ENCODE assay signal across 8 cellular contexts in the genomic region with DNA sequence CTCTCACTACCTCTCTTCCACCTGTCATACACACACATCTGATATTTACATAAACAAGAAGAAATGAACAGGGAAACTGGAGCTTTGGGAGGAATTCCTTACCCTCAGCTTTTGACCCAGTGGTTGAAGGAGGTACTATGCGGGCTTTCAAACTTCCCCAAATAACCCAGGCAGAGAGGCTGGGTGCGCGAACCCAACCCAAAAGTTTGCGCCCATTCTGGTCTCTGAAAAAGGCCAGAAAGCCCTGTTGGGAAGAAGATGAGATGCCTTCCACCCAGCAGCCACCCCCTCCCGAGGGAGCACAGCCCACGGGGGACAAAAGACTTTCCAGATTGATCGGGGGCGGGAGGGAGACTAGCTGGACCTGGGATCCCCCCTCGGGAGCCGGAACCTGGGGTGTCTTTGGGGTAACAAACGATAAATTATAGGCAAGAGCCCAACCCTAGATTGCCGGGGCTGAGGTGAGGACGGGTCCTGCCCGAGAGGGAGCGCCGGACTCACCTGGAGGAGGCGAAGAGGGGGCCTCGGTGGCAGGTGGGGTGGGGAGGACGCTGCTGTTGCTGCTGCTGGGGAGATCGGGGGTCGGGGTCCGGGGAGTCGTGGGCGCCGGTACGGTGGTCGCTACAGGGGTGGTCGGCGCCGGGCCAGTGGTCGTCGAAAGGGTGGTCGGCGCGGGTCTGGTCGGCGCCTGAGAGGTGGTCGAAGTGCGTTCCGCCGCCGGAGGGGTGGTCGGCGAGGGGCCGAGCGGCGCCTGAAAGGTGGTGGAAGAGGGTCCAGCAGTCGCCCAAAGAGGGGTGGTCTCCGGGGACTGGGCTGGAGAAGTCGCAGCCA. TPM values are rescaled to one million over a fixed set of nuclear protein-coding genes. Genes with fewer than 3 reads are reported as not detected.
DNase-seq lines count a peak whose midpoint lies in the region; ATAC-seq, FAIRE-seq and TF ChIP-seq lines count a peak whose summit lies in the region.

No MANE protein-coding gene starts in this region.

- peak; percentile 36 for FAIRE-seq in GM12892 (lab: Jason Lieb, UNC)

- H3K27me3 ChIP-seq in OCI-LY3 (ENCODE audit: low read depth, low read length): no peaks in the 10 kb centered on the region

- H3K4me1 Mint-ChIP-seq in immature natural killer cell: peaks cover 44 to 52% of the 10 kb centered on the region in 2 donors

- no peaks in the 10 kb centered on the region for H3K9me3 ChIP-seq in OCI-LY3 (ENCODE audit: insufficient read depth, low read length)

- peak overlapping the region; percentile 81 for H2AFZ ChIP-seq in OCI-LY3 (ENCODE audit: low read depth, low read length)

- H3K4me3 ChIP-seq in OCI-LY3 (ENCODE audit: low read length): peak overlapping the region; percentile 89

- H3K4me3 Mint-ChIP-seq in immature natural killer cell: peak overlapping the region; percentile 83 to 93 (median 87)

- H3K4me2 ChIP-seq in OCI-LY3 (ENCODE audit: low read length): peak overlapping the region; percentile 93

- DNase-seq in GM12892 (ENCODE audit: insufficient read length): no peak
- DNase-seq in astrocyte of the hippocampus (ENCODE audit: low read depth, low spot score): peak; percentile 26
- peak in 1 of 3 donors; percentile 1 for DNase-seq in immature natural killer cell
- DNase-seq in stimulated activated CD4-positive, alpha-beta T cell treated with anti-CD3 and anti-CD28 coated beads, Interleukin-4, amount 100 ng/mL, for 4 hours: peak; percentile 6 to 10

- no peaks in the 10 kb centered on the region for H3K9me3 Mint-ChIP-seq in immature natural killer cell

- H3K4me1 ChIP-seq in OCI-LY3 (ENCODE audit: low read length): peaks cover 24% of the 10 kb centered on the region

- H3K9ac ChIP-seq in OCI-LY3 (ENCODE audit: low read length): peak overlapping the region; percentile 65

- H3K27ac ChIP-seq in OCI-LY3 (ENCODE audit: low read length): no peak overlapping the region

- H3K36me3 ChIP-seq in OCI-LY3 (replicated peaks; ENCODE audit: low read depth, low read length): no peaks in the 10 kb centered on the region

- H3K36me3 Mint-ChIP-seq in immature natural killer cell: no peaks in the 10 kb centered on the region

- H3K79me2 ChIP-seq in OCI-LY3 (ENCODE audit: low read length): no peaks in the 10 kb centered on the region; the same call in 1 of the 2 replicates

- no peak for TF ChIP-seq POLR2A in GM12892 (IDR thresholded peaks at IDR 0.05; ENCODE audit: low read depth, low read length)

- ATAC-seq in GM18868 (IDR thresholded peaks at IDR 0.05; ENCODE audit: unreplicated experiment) (no peak), HG02973 (IDR thresholded peaks at IDR 0.05; ENCODE audit: unreplicated experiment) (no peak), HG02938 (IDR thresholded peaks at IDR 0.05; ENCODE audit: unreplicated experiment) (no peak)

- H3K27ac Mint-ChIP-seq in immature natural killer cell: peak overlapping the region; percentile 86 to 94 (median 91)

- no peaks in the 10 kb centered on the region for H4K20me1 ChIP-seq in OCI-LY3 (ENCODE audit: insufficient read depth, low read length)

- no peak for TF ChIP-seq CTCF in OCI-LY3 (IDR thresholded peaks at IDR 0.05; ENCODE audit: low read depth, low read length)

- H3K27me3 Mint-ChIP-seq in immature natural killer cell (ENCODE audit: low read depth in 3 of 3): peaks cover 5 to 10% (median 5%) of the 10 kb centered on the region in 3 donors

RNA-seq across cellular contexts. Expression of a gene that starts 0.8 kb away (rescaled TPM):
- 3.5 TPM for polyA plus RNA-seq in GM12892 (2012; ENCODE audit: missing spikeins)
- polyA plus RNA-seq in immature natural killer cell: 10 to 100 TPM; 10.0 to 13.3 (median 11.2) TPM
